9 cellular contexts compared by ENCODE assay signal in genomic region chr11:47234669-47235075, GRCh38. TPM values are rescaled to one million over a fixed set of nuclear protein-coding genes. Genes with fewer than 3 reads are reported as not detected.
DNase-seq lines count a peak whose midpoint lies in the region; ATAC-seq and TF ChIP-seq lines count a peak whose summit lies in the region.
"Had no signal": no experiment of that assay in that cellular context is flagged by ENCODE, and none has a peak within 500 bp of the region (broad histone marks: within the 10 kb centered on the region; RNA-seq: fewer than 3 reads in every experiment).

No MANE protein-coding gene starts in this region.

- DNase-seq in DMS153 treated with DMSO at 0.1 percent for 48 hours (lab: John Stamatoyannopoulos, UW; ENCODE audit: unreplicated experiment) (peak; percentile 58), T-helper 17 cell (peak; percentile 36 to 66 (median 66)), MCF 10A (ENCODE audit: unreplicated experiment) (no peak), neural crest cell (ENCODE audit: low read depth, low spot score) (no peak), retina (no peak), H4 (ENCODE audit: low spot score) (no peak)
- DNase-seq: NCI-H1694 treated with DMSO at 0.1 percent for 48 hours had no signal

- intact Hi-C loops in MCF 10A (cut with micrococcal nuclease) = no loop called here

- H3K4me1 Mint-ChIP-seq in T-helper 17 cell (peaks cover 13% of the 10 kb centered on the region), MCF 10A (ENCODE audit: insufficient read depth, unreplicated experiment) (peaks cover 11% of the 10 kb centered on the region), neural crest cell (peaks cover 19% of the 10 kb centered on the region)

- no peaks in the 10 kb centered on the region for H3K27me3 Mint-ChIP-seq in T-helper 17 cell
- no peaks in the 10 kb centered on the region for H3K27me3 Mint-ChIP-seq in MCF 10A (ENCODE audit: insufficient read depth, unreplicated experiment)
- peaks cover 4% of the 10 kb centered on the region for H3K27me3 Mint-ChIP-seq in neural crest cell (ENCODE audit: low read depth)

- H3K36me3 Mint-ChIP-seq in T-helper 17 cell (ENCODE audit: low read depth) (peaks cover 4% of the 10 kb centered on the region), MCF 10A (ENCODE audit: insufficient read depth, unreplicated experiment) (peaks cover 95% of the 10 kb centered on the region), neural crest cell (ENCODE audit: low read depth) (peaks cover 5% of the 10 kb centered on the region)

- POLR2A ChIA-PET in MCF 10A (lab: Yijun Ruan, JAX) = interaction anchor here (0.6 to 5.0 kb wide), 6 partner anchors 13 to 345 kb away, joined by 3 to 32 read pairs (median 6); partner anchors contain the start of genes ACP2 and DDB2

- TF ChIP-seq CTCF in MCF 10A (IDR thresholded peaks at IDR 0.05; ENCODE audit: unreplicated experiment) (no peak), neural crest cell (conservative IDR thresholded peaks at IDR 0.05) (no peak)

- H3K4me3 Mint-ChIP-seq in T-helper 17 cell (peak overlapping the region; percentile 76), MCF 10A (ENCODE audit: unreplicated experiment) (no peak overlapping the region), neural crest cell (no peak overlapping the region)

- no TSS peak for BruUV-seq in MCF 10A (replicated peaks; lab: Mats Ljungman, UMichigan)

- CTCF ChIA-PET in MCF 10A (lab: Yijun Ruan, JAX) = interaction anchor here (1.5 to 2.4 kb wide), 3 partner anchors 12 to 56 kb away, joined by 4 to 8 read pairs (median 7); partner anchors contain the start of gene ACP2

- H3K9me3 Mint-ChIP-seq in MCF 10A (ENCODE audit: unreplicated experiment) (no peaks in the 10 kb centered on the region), neural crest cell (no peaks in the 10 kb centered on the region)

- H3K9me3 ChIP-seq in T-helper 17 cell (ENCODE audit: control insufficient read depth, low read length, poor library complexity, severe bottlenecking) = no peaks in the 10 kb centered on the region

- ATAC-seq in T-helper 17 cell (peak; percentile 95), HG03342 (IDR thresholded peaks at IDR 0.05; ENCODE audit: unreplicated experiment) (no peak), HG02798 (IDR thresholded peaks at IDR 0.05; ENCODE audit: poor library complexity, unreplicated experiment) (no peak)

- H3K27ac Mint-ChIP-seq in T-helper 17 cell = peak overlapping the region; percentile 94
- H3K27ac Mint-ChIP-seq in MCF 10A (ENCODE audit: low read depth, unreplicated experiment) = peak overlapping the region; percentile 72
- peak overlapping the region; percentile 69 for H3K27ac Mint-ChIP-seq in neural crest cell (ENCODE audit: unreplicated experiment)

RNA-seq across cellular contexts. Expression of gene ACP2, which starts 13.9 kb away (rescaled TPM):
- total RNA-seq in T-helper 17 cell (10 to 100 TPM; 19.6 to 23.1 TPM), MCF 10A (2022) (18.7 and 23.7 TPM in 2 replicates), neural crest cell (41.0 and 41.7 TPM in 2 replicates)
- 21.6 and 24.0 TPM in 2 replicates for total RNA-seq in H4 (2014; rRNA removed; shearing (Covaris generic))

RNA-seq across cellular contexts. Expression of gene DDB2, which starts 19.9 kb away (rescaled TPM):
- total RNA-seq in T-helper 17 cell (10 to 100 TPM; 75.3 to 77.0 TPM), MCF 10A (2022) (62.8 and 78.3 TPM in 2 replicates), neural crest cell (32.2 and 33.9 TPM in 2 replicates)
- total RNA-seq in H4 (2014; rRNA removed; shearing (Covaris generic)) = 41.4 and 43.0 TPM in 2 replicates

RNA-seq across cellular contexts. Expression of gene NR1H3, which starts 23.1 kb away (rescaled TPM):
- total RNA-seq in T-helper 17 cell (1 to 10 TPM; 2.2 to 4.3 TPM), MCF 10A (2022) (17.8 and 20.0 TPM in 2 replicates), neural crest cell (15.2 and 19.1 TPM in 2 replicates)
- 15.7 and 16.1 TPM in 2 replicates for total RNA-seq in H4 (2014; rRNA removed; shearing (Covaris generic))

RNA-seq across cellular contexts. Expression of gene MADD, which starts 35.3 kb away (rescaled TPM):
- total RNA-seq in T-helper 17 cell (100 to 1,000 TPM; 155 to 209 TPM), MCF 10A (2022) (23.4 and 24.8 TPM in 2 replicates), neural crest cell (56.2 and 59.2 TPM in 2 replicates)
- 8.9 and 17.2 TPM in 2 replicates for total RNA-seq in H4 (2014; rRNA removed; shearing (Covaris generic))

RNA-seq across cellular contexts. Expression of gene PACSIN3, which starts 48.4 kb away (rescaled TPM):
- total RNA-seq in T-helper 17 cell (1 to 10 TPM in 1 of 2 donors, under 1 TPM in 1; 0.30 to 1.4 TPM), MCF 10A (2022) (58.7 and 67.0 TPM in 2 replicates), neural crest cell (56.4 and 57.0 TPM in 2 replicates)
- 11.3 and 16.4 TPM in 2 replicates for total RNA-seq in H4 (2014; rRNA removed; shearing (Covaris generic))

Comparison
In these comparisons a context has a peak if more than half of its experiments do, and no peak if none do; other contexts are left out.
1. DNase-seq: peak in DMS153 treated with DMSO at 0.1 percent for 48 hours (single experiment) and T-helper 17 cell (3 of 3); none in MCF 10A (single experiment), neural crest cell (single experiment), retina (single experiment) and H4 (single experiment).
2. Peak in every context shown above with its lines, with median percentiles within 50 percentile points of each other: H3K27ac Mint-ChIP-seq.